ENCODE assay signal across 8 cellular contexts in the genomic region with DNA sequence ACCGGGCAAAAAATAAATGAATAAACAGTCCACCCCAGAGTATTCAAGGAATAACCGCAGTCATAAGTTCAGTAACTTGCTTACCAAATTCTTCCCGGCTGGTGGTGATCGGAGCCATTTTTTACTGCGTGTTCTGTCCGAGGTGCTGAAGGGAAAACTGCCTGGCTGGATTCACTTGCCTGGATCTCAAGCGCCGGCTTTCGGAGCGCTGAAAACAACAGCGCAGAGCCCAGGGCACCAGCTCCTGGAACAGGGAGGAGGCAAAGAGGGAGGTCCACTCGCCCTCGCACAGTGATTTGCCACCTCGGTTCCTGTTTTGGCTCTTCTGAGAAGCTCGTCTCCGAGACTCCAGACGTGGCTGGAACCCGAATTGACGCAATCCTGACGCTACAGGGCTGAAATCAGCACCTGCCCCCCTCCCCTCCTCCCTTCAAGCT. TPM values are rescaled to one million over a fixed set of nuclear protein-coding genes. Genes with fewer than 3 reads are reported as not detected.
DNase-seq lines count a peak whose midpoint lies in the region; ATAC-seq, FAIRE-seq and TF ChIP-seq lines count a peak whose summit lies in the region.

A gene with protein sequence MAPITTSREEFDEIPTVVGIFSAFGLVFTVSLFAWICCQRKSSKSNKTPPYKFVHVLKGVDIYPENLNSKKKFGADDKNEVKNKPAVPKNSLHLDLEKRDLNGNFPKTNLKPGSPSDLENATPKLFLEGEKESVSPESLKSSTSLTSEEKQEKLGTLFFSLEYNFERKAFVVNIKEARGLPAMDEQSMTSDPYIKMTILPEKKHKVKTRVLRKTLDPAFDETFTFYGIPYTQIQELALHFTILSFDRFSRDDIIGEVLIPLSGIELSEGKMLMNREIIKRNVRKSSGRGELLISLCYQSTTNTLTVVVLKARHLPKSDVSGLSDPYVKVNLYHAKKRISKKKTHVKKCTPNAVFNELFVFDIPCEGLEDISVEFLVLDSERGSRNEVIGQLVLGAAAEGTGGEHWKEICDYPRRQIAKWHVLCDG (minus strand): TSS at position 327 of the 437 bp plus-strand sequence. CDS start 209 bp downstream, at position 118.

- H2AFZ ChIP-seq in mammary epithelial cell (ENCODE audit: low read depth, low read length): no peak within 1 kb of the TSS

- ATAC-seq in aorta (ENCODE audit: low FRiP score): peak; percentile 29

- H3K4me3 ChIP-seq in mammary epithelial cell (replicated peaks in 1 of 3; ENCODE audit: insufficient read depth in 1 of 3, low read depth in 2 of 3, low read length in 3 of 3) (no peak within 1 kb of the TSS), aorta (ENCODE audit: low read length in 2 of 2) (no peak within 1 kb of the TSS)

- peak; percentile 92 for FAIRE-seq in D721Med (lab: Jason Lieb, UNC)
- no peak for FAIRE-seq in HTR-8/SVneo (lab: Jason Lieb, UNC)

- H3K9me3 ChIP-seq in mammary epithelial cell (replicated peaks; ENCODE audit: insufficient read depth, low read length) (no peaks in the 10 kb centered on the region), aorta (ENCODE audit: control insufficient read depth, low read length) (no peaks in the 10 kb centered on the region)

- H3K4me1 ChIP-seq in mammary epithelial cell (ENCODE audit: insufficient read depth, low read length): no peaks in the 10 kb centered on the region
- no peaks in the 10 kb centered on the region for H3K4me1 ChIP-seq in aorta (ENCODE audit: control insufficient read depth in 1 of 2, insufficient read depth in 2 of 2, low read length in 2 of 2)

- no peaks in the 10 kb centered on the region for H3K79me2 ChIP-seq in mammary epithelial cell (ENCODE audit: insufficient read depth, low read length)

- DNase-seq in D721Med (ENCODE audit: insufficient read length, low spot score) (no peak), NCI-H2107 (lab: John Stamatoyannopoulos, UW) (peak; percentile 76), mammary epithelial cell (peak; percentile 42), kidney tubule cell (ENCODE audit: low spot score) (peak; percentile 60), aorta (no peak), HTR-8/SVneo (ENCODE audit: insufficient read length, low spot score) (no peak), GOT3 (lab: John Stamatoyannopoulos, UW) (no peak)
- no peak for DNase-seq in activated T-cell treated with anti-CD3 and anti-CD28 coated beads, Interleukin-2, amount 50 U/mL, for 1 hour

- H3K27ac ChIP-seq in mammary epithelial cell (ENCODE audit: insufficient read depth, low read depth, low read length) (no peak within 1 kb of the TSS), aorta (ENCODE audit: low read depth in 1 of 2, low read length in 2 of 2) (no peak within 1 kb of the TSS)

- peaks cover 5% of the 10 kb centered on the region for H3K27me3 ChIP-seq in mammary epithelial cell (ENCODE audit: insufficient read depth, low read length)
- peaks cover 0 to 1% of the 10 kb centered on the region in 2 donors for H3K27me3 ChIP-seq in aorta (ENCODE audit: control insufficient read depth in 1 of 2, insufficient read depth in 2 of 2, low read length in 1 of 2)

- no TSS peak for BruUV-seq in mammary epithelial cell (replicated peaks; lab: Mats Ljungman, UMichigan)

- no peak within 1 kb of the TSS for H3K9ac ChIP-seq in mammary epithelial cell (ENCODE audit: insufficient read depth, low read length)

- no peak for TF ChIP-seq CTCF in D721Med (IDR thresholded peaks at IDR 0.05; ENCODE audit: insufficient read depth, missing control alignments)
- no peak for TF ChIP-seq CTCF in mammary epithelial cell (conservative IDR thresholded peaks at IDR 0.05 in 1 of 2, IDR thresholded peaks at IDR 0.05 in 1 of 2; ENCODE audit: extremely low read depth in 1 of 2, insufficient read depth in 1 of 2, low read depth in 1 of 2, low read length in 2 of 2)

- H3K36me3 ChIP-seq in mammary epithelial cell (ENCODE audit: insufficient read depth, low read length): no peaks in the 10 kb centered on the region
- H3K36me3 ChIP-seq in aorta (ENCODE audit: control insufficient read depth in 1 of 2, insufficient read depth in 2 of 2, low read length in 1 of 2): no peaks in the 10 kb centered on the region

- 4% methylated on average over 14 of the region's 20 CpGs for WGBS in mammary epithelial cell (ENCODE audit: low coverage, missing lambda C conversion rate)
- WGBS in aorta, 2 donors: 1% methylated on average over 20 of the region's 20 CpGs

- in situ Hi-C loops in mammary epithelial cell (cut with MboI; ENCODE audit: low sequenced_read_pairs in 2 of 2): loop anchor here in 1 of 2 donors (25.0 kb wide), 1 partner anchor 285 kb away; no protein-coding TSS in a partner anchor

- dilution Hi-C loops in mammary epithelial cell (cut with HindIII; ENCODE audit: low sequenced_read_pairs): no loop called here

- intact Hi-C loops in mammary epithelial cell (cut with micrococcal nuclease): loop anchor here (1.0 to 5.0 kb wide), 2 partner anchors 120 to 287 kb away; no protein-coding TSS in a partner anchor
- intact Hi-C loops in aorta (cut with DNase I): loop anchor here in 1 of 2 donors (10.0 kb wide), 1 partner anchor 1162 kb away; no protein-coding TSS in a partner anchor

- CTCF ChIA-PET in mammary epithelial cell (lab: Charles Lee; ENCODE audit: low non-redundant PET): no interaction called here

- H4K20me1 ChIP-seq in mammary epithelial cell (ENCODE audit: insufficient read depth, low read length): no peaks in the 10 kb centered on the region

- H3K4me2 ChIP-seq in mammary epithelial cell (ENCODE audit: insufficient read depth, low read depth, low read length): no peak within 1 kb of the TSS

RNA-seq across cellular contexts. Expression of the gene that starts here (rescaled TPM):
- total RNA-seq in mammary epithelial cell (not detected), aorta (not detected)
- polyA plus RNA-seq in mammary epithelial cell (not detected), aorta (under 1 TPM; 0.31 to 0.38 TPM)
- polyA minus RNA-seq in mammary epithelial cell: not detected

Comparison
In these comparisons a context has a peak if more than half of its experiments do, and no peak if none do; other contexts are left out.
1. Peak in DNase-seq in mammary epithelial cell; RNA of the gene not detected or under 1 TPM.
2. Peak in ATAC-seq in aorta; RNA of the gene not detected or under 1 TPM.
3. DNase-seq: peak in NCI-H2107 (single experiment) and kidney tubule cell (single experiment); none in D721Med (single experiment), aorta (0 of 2), HTR-8/SVneo (single experiment), GOT3 (single experiment) and activated T-cell treated with anti-CD3 and anti-CD28 coated beads, Interleukin-2, amount 50 U/mL, for 1 hour (single experiment).